In the genomic region with DNA sequence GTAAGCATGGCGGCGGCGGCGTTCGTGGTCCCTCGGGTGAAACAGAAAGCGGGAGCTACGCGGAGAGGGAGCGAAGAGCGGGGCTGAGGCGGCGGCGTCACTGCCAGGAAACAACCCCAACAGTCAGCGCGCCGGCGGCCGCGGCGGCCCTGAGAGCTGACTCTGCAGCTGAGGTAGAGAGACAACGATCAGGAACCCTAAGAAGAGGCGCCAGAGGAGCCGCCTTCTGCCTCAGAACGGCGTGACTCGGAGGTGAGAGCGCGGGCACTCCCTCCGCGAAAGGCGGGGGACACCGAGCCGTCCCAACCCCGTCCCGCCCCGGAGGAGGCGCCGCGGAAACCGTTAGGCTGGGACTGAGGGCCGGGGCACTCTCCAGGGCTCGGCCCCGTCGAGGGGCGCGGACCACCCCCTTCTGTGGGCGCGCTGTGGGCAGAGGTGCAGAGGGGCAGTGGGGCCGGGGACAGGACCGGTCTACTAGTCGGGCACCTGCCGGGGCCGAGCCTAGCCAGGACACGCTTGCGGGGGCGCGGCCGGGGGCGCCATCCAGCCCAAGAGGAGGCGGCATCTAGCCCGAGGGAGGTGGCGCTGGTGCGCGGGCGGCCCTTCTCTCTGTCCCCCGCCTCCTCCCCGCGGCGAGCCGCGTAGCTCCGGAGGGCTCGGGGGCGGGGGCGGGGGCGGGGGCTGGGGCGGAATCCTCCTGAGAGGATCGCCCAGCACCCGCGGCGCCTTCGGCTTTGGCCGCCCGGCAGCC, we compare ENCODE assay signal across 8 cellular contexts. TPM values are rescaled to one million over a fixed set of nuclear protein-coding genes. Genes with fewer than 3 reads are reported as not detected.
DNase-seq lines count a peak whose midpoint lies in the region; ATAC-seq and TF ChIP-seq lines count a peak whose summit lies in the region.

No MANE protein-coding gene starts in this region.

- peak; percentile 71 to 78 for ATAC-seq in CD4-positive, CD25-positive, alpha-beta regulatory T cell (ENCODE audit: low read depth in 2 of 2)
- ATAC-seq in GM19372 (IDR thresholded peaks at IDR 0.05; ENCODE audit: low read depth, unreplicated experiment) (peak; percentile 53), HG03520 (IDR thresholded peaks at IDR 0.05; ENCODE audit: unreplicated experiment) (peak; percentile 49), lung (ENCODE audit: insufficient read depth, low FRiP score) (peak; percentile 87)

- CTCF ChIA-PET in activated CD4-positive, alpha-beta memory T cell treated with anti-CD3 and anti-CD28 coated beads, Interleukin-2, amount 10 ng/mL, durations not matched to agents 7 days and 5 days (lab: Charles Lee), result interaction anchor here (1.4 to 2.7 kb wide), 3 partner anchors 92 to 206 kb away, joined by 3 to 11 read pairs (median 4); no protein-coding TSS in a partner anchor

- POLR2A ChIA-PET in activated CD4-positive, alpha-beta memory T cell treated with anti-CD3 and anti-CD28 coated beads, Interleukin-2, amount 10 ng/mL, durations not matched to agents 7 days and 5 days (lab: Charles Lee), result interaction anchor here (0.7 to 2.8 kb wide), 42 partner anchors 10 to 939 kb away, joined by 3 to 31 read pairs (median 4); a partner anchor contains a TSS

- H3K4me1 Mint-ChIP-seq in CD4-positive, CD25-positive, alpha-beta regulatory T cell, result peaks cover 20 to 53% (median 35%) of the 10 kb centered on the region in 4 donors
- peaks cover 41% of the 10 kb centered on the region for H3K4me1 Mint-ChIP-seq in activated CD4-positive, alpha-beta memory T cell treated with anti-CD3 and anti-CD28 coated beads, Interleukin-2, amount 10 ng/mL, durations not matched to agents 7 days and 5 days

- no peaks in the 10 kb centered on the region for H3K27me3 Mint-ChIP-seq in CD4-positive, CD25-positive, alpha-beta regulatory T cell
- no peaks in the 10 kb centered on the region for H3K27me3 Mint-ChIP-seq in activated CD4-positive, alpha-beta memory T cell treated with anti-CD3 and anti-CD28 coated beads, Interleukin-2, amount 10 ng/mL, durations not matched to agents 7 days and 5 days

- H3K36me3 ChIP-seq in CD4-positive, CD25-positive, alpha-beta regulatory T cell (ENCODE audit: control insufficient read depth, insufficient read depth, low read length), result no peaks in the 10 kb centered on the region
- H3K36me3 ChIP-seq in duodenal mucosa (ENCODE audit: control insufficient read depth in 1 of 2, insufficient read depth in 2 of 2, low read length in 2 of 2) (no peaks in the 10 kb centered on the region), lung (ENCODE audit: control insufficient read depth in 2 of 2, insufficient read depth in 2 of 2, low read length in 2 of 2) (no peaks in the 10 kb centered on the region)

- TF ChIP-seq CTCF in lung (IDR thresholded peaks at IDR 0.05; ENCODE audit: control extremely low read depth, extremely low read depth), result no peak

- H3K9me3 ChIP-seq in CD4-positive, CD25-positive, alpha-beta regulatory T cell (ENCODE audit: control insufficient read depth in 2 of 2, low read length in 2 of 2), result peaks cover 19% of the 10 kb centered on the region in 2 experiments
- peaks cover 0 to 11% of the 10 kb centered on the region in 2 donors for H3K9me3 ChIP-seq in duodenal mucosa (ENCODE audit: control insufficient read depth in 1 of 2, low read length in 2 of 2)
- H3K9me3 ChIP-seq in lung (ENCODE audit: control insufficient read depth in 2 of 2, insufficient read depth in 1 of 2, low read length in 1 of 2), result peaks cover 0 to 11% of the 10 kb centered on the region in 2 donors

- peak; percentile 81 to 92 (median 88) for DNase-seq in CD4-positive, CD25-positive, alpha-beta regulatory T cell
- DNase-seq in NCI-H82 (lab: John Stamatoyannopoulos, UW) (peak; percentile 95), lung (ENCODE audit: low spot score) (peak; percentile 80)
- peak; percentile 89 for DNase-seq in activated CD4-positive, alpha-beta memory T cell treated with anti-CD3 and anti-CD28 coated beads, Interleukin-2, amount 10 ng/mL, durations not matched to agents 7 days and 5 days
- peak; percentile 75 to 83 (median 77) for DNase-seq in stimulated activated CD4-positive, alpha-beta T cell treated with anti-CD3 and anti-CD28 coated beads, TNF-alpha, amount 100 ng/mL, for 24 hours (ENCODE audit: low read depth in 3 of 3)

- H3K27ac Mint-ChIP-seq in CD4-positive, CD25-positive, alpha-beta regulatory T cell, result peak overlapping the region; percentile 96 to 99 (median 97)
- H3K27ac Mint-ChIP-seq in activated CD4-positive, alpha-beta memory T cell treated with anti-CD3 and anti-CD28 coated beads, Interleukin-2, amount 10 ng/mL, durations not matched to agents 7 days and 5 days, result peak overlapping the region; percentile 100

- H3K4me3 ChIP-seq in CD4-positive, CD25-positive, alpha-beta regulatory T cell (ENCODE audit: low read depth, low read length), result peak overlapping the region; percentile 99
- H3K4me3 ChIP-seq in duodenal mucosa (ENCODE audit: low read depth in 1 of 2, low read length in 2 of 2), result peak overlapping the region; percentile 81 to 93
- peak overlapping the region; percentile 90 for H3K4me3 ChIP-seq in lung

- H3K36me3 Mint-ChIP-seq in CD4-positive, CD25-positive, alpha-beta regulatory T cell, result peaks cover 11% of the 10 kb centered on the region
- peaks cover 55% of the 10 kb centered on the region for H3K36me3 Mint-ChIP-seq in activated CD4-positive, alpha-beta memory T cell treated with anti-CD3 and anti-CD28 coated beads, Interleukin-2, amount 10 ng/mL, durations not matched to agents 7 days and 5 days (ENCODE audit: low read depth)

- H3K27ac ChIP-seq in CD4-positive, CD25-positive, alpha-beta regulatory T cell (ENCODE audit: insufficient read depth, low read length, poor library complexity, severe bottlenecking), result peak overlapping the region; percentile 98
- H3K27ac ChIP-seq in duodenal mucosa (ENCODE audit: low read depth, low read length), result peak overlapping the region; percentile 99
- H3K27ac ChIP-seq in lung (ENCODE audit: low read depth in 1 of 2, low read length in 1 of 2), result peak overlapping the region; percentile 100

- H3K27me3 ChIP-seq in CD4-positive, CD25-positive, alpha-beta regulatory T cell (ENCODE audit: control insufficient read depth, insufficient read depth, low read length), result no peaks in the 10 kb centered on the region
- no peaks in the 10 kb centered on the region for H3K27me3 ChIP-seq in duodenal mucosa (ENCODE audit: control insufficient read depth in 1 of 2, insufficient read depth in 2 of 2, low read length in 2 of 2)
- no peaks in the 10 kb centered on the region for H3K27me3 ChIP-seq in lung (ENCODE audit: control insufficient read depth, insufficient read depth)

- WGBS in lung, 2 donors, result 0 to 1% methylated on average over 45 to 85 of the region's 85 CpGs

- H3K9ac ChIP-seq in duodenal mucosa (ENCODE audit: low read depth in 1 of 2, low read length in 2 of 2), result peak overlapping the region; percentile 92 to 94

- H3K4me1 ChIP-seq in CD4-positive, CD25-positive, alpha-beta regulatory T cell (ENCODE audit: control insufficient read depth, insufficient read depth, low read length, poor library complexity, severe bottlenecking), result peaks cover 46% of the 10 kb centered on the region
- H3K4me1 ChIP-seq in duodenal mucosa (ENCODE audit: control insufficient read depth in 1 of 2, insufficient read depth in 2 of 2, low read length in 2 of 2), result peaks cover 4 to 16% of the 10 kb centered on the region in 2 donors
- peaks cover 2 to 9% of the 10 kb centered on the region in 2 donors for H3K4me1 ChIP-seq in lung (ENCODE audit: control insufficient read depth in 2 of 2, insufficient read depth in 2 of 2, low read length in 2 of 2)

- peak overlapping the region; percentile 95 to 99 (median 96) for H3K4me3 Mint-ChIP-seq in CD4-positive, CD25-positive, alpha-beta regulatory T cell
- H3K4me3 Mint-ChIP-seq in activated CD4-positive, alpha-beta memory T cell treated with anti-CD3 and anti-CD28 coated beads, Interleukin-2, amount 10 ng/mL, durations not matched to agents 7 days and 5 days, result peak overlapping the region; percentile 94

- peaks cover 0 to 21% (median 7%) of the 10 kb centered on the region in 7 donors for H3K9me3 Mint-ChIP-seq in CD4-positive, CD25-positive, alpha-beta regulatory T cell
- H3K9me3 Mint-ChIP-seq in activated CD4-positive, alpha-beta memory T cell treated with anti-CD3 and anti-CD28 coated beads, Interleukin-2, amount 10 ng/mL, durations not matched to agents 7 days and 5 days, result peaks cover 34% of the 10 kb centered on the region

RNA-seq across cellular contexts. Expression of a gene that starts 0.4 kb away (rescaled TPM):
- total RNA-seq in CD4-positive, CD25-positive, alpha-beta regulatory T cell, result 41.1 TPM
- polyA plus RNA-seq in CD4-positive, CD25-positive, alpha-beta regulatory T cell, result 10 to 100 TPM in 3 of 4 donors, 1 to 10 TPM in 1; 9.7 to 10.8 (median 10.4) TPM
- 10 to 100 TPM; 27.0 to 27.8 TPM for total RNA-seq in activated CD4-positive, alpha-beta memory T cell treated with anti-CD3 and anti-CD28 coated beads, Interleukin-2, amount 10 ng/mL, durations not matched to agents 7 days and 5 days
- 10 to 100 TPM; 44.5 to 87.6 TPM for total RNA-seq in lung
- polyA plus RNA-seq in lung, result 10 to 100 TPM; 17.6 to 24.6 TPM

Comparison
In these comparisons a context has a peak if more than half of its experiments do, and no peak if none do; other contexts are left out.
1. Peak in every context shown above with its lines: DNase-seq, ATAC-seq, H3K4me3 ChIP-seq and H3K27ac ChIP-seq.